1 cellular context compared by ENCODE assay signal in the genomic region with DNA sequence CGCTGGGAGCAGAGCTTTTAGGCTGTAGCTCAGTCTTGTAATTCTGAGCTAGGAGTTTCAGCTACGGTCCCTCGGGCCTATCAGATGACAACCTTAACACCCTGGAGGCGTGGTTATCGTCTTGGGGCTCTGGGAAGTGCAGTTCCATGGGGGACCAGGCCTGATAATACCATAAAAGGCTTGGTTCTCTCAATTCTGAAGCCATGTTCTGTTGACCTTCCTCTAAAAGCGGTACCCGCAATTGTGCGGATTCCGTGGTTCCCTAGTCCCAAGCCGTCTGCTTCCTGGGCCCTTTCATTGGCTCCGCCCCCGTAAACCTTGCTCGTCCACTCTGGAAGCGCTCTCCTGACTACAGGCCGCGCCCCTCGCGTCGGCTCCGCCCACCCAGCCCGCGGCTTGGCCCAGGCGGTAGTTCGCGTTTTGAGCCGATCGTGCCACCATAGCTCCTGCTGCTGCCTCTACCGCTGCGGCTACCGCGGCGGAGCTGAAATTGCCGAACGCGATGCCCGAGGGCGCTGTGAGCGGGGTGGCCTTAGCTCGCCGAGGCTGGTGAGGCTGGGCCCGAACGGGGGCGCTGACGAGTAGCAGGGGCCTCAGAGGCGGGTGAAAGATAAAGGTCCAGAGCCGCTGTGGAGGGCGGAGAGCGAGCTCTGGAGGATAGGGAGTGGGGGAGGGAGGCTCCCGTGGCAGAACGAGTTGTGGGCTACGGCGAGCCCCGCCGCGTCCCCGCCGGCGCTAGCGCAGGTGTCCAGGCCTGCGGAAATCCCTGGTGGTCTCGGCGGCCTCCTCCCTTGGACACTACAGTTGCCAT.
TF ChIP-seq lines count a peak whose summit lies in the region.

TSS of gene MAPKBP1 (plus strand) at position 423 of the 811 bp plus-strand sequence. CDS start 792 bp downstream, outside the sequence.

TF ChIP-seq in liver, 16 proteins besides CTCF, POLR2A, EP300 and RAD21 (continued from another document):
- TF ChIP-seq, protein P1, sequence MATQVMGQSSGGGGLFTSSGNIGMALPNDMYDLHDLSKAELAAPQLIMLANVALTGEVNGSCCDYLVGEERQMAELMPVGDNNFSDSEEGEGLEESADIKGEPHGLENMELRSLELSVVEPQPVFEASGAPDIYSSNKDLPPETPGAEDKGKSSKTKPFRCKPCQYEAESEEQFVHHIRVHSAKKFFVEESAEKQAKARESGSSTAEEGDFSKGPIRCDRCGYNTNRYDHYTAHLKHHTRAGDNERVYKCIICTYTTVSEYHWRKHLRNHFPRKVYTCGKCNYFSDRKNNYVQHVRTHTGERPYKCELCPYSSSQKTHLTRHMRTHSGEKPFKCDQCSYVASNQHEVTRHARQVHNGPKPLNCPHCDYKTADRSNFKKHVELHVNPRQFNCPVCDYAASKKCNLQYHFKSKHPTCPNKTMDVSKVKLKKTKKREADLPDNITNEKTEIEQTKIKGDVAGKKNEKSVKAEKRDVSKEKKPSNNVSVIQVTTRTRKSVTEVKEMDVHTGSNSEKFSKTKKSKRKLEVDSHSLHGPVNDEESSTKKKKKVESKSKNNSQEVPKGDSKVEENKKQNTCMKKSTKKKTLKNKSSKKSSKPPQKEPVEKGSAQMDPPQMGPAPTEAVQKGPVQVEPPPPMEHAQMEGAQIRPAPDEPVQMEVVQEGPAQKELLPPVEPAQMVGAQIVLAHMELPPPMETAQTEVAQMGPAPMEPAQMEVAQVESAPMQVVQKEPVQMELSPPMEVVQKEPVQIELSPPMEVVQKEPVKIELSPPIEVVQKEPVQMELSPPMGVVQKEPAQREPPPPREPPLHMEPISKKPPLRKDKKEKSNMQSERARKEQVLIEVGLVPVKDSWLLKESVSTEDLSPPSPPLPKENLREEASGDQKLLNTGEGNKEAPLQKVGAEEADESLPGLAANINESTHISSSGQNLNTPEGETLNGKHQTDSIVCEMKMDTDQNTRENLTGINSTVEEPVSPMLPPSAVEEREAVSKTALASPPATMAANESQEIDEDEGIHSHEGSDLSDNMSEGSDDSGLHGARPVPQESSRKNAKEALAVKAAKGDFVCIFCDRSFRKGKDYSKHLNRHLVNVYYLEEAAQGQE (IDR thresholded peaks at IDR 0.05), result peak; percentile 79
- TF ChIP-seq TAF1 (conservative IDR thresholded peaks at IDR 0.05), result peak; percentile 56
- TF ChIP-seq SP1 (IDR thresholded peaks at IDR 0.05), result peak; percentile 88
- TF ChIP-seq NR2F2 (IDR thresholded peaks at IDR 0.05), result peak; percentile 31
- TF ChIP-seq ZBTB33 (IDR thresholded peaks at IDR 0.05), result peak; percentile 93
